In the genomic region with DNA sequence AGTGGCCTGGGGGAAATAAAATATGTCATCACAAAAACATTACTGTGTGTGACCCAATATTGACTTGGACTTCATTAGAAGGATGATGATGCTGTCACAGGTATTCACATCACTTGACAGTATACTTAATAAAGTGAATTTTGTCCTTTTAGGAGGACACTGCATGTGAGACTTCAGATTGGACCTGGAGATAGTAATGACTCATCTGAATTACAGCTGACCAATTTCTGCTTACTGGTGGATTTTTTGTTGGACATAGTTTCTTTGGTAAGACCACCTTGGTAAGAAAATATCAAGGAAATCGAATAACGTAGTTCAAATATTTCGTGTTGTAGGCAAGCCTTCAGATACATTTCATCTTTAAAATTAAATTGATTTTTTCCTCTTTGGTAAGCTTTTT, we compare ENCODE assay signal across 35 cellular contexts.
"Had no signal": no experiment of that assay in that cellular context is flagged by ENCODE, and none has a peak within 500 bp of the region (broad histone marks: within the 10 kb centered on the region; RNA-seq: fewer than 3 reads in every experiment).

No MANE protein-coding gene starts in this region.

- ATAC-seq: activated CD4-positive, CD25-positive, alpha-beta regulatory T cell treated with anti-CD3 and anti-CD28 coated beads, Interleukin-2, amount 50 U/mL, for 24 hours; activated CD8-positive, alpha-beta T cell treated with anti-CD3 and anti-CD28 coated beads for 36 hours; activated T-cell treated with anti-CD3 and anti-CD28 coated beads, Interleukin-2, amount 50 U/mL, for 4 hours; activated T-helper 17 cell treated with anti-CD3 and anti-CD28 coated beads, Interleukin-2, amount 50 U/mL, for 72 hours; foreskin keratinocyte; gastrocnemius medialis; heart left ventricle; T-helper 17 cell had no signal

- H3K27me3 Mint-ChIP-seq: activated B cell treated with CpG ODN at 0.5 μM for 24 hours; activated CD8-positive, alpha-beta T cell treated with anti-CD3 and anti-CD28 coated beads for 36 hours; activated naive CD8-positive, alpha-beta T cell treated with anti-CD3 and anti-CD28 coated beads, Interleukin-2, amount 10 ng/mL, durations not matched to agents 7 days and 5 days; activated T-helper 17 cell treated with anti-CD3 and anti-CD28 coated beads, Interleukin-2, amount 50 U/mL, for 72 hours; brain; dendritic cell treated with granulocyte-macrophage colony-stimulating factor and Interleukin-4, amounts not matched to agents 40 ng/mL and 50 ng/mL, for 4 days; T-helper 17 cell had no signal

- H3K27ac ChIP-seq: ascending aorta, breast epithelium, colonic mucosa, dorsolateral prefrontal cortex, esophagus muscularis mucosa, foreskin keratinocyte, gastrocnemius medialis, heart left ventricle, WERI-Rb-1 had no signal

- H3K4me3 Mint-ChIP-seq: activated B cell treated with CpG ODN at 0.5 μM for 24 hours; activated CD8-positive, alpha-beta T cell treated with anti-CD3 and anti-CD28 coated beads for 36 hours; activated naive CD8-positive, alpha-beta T cell treated with anti-CD3 and anti-CD28 coated beads, Interleukin-2, amount 10 ng/mL, durations not matched to agents 7 days and 5 days; activated T-cell treated with anti-CD3 and anti-CD28 coated beads, Interleukin-2, amount 50 U/mL, for 4 hours; activated T-helper 17 cell treated with anti-CD3 and anti-CD28 coated beads, Interleukin-2, amount 50 U/mL, for 72 hours; brain; dendritic cell treated with granulocyte-macrophage colony-stimulating factor and Interleukin-4, amounts not matched to agents 40 ng/mL and 50 ng/mL, for 4 days; T-helper 17 cell; T-helper 2 cell treated with Interferon-gamma antibody and Interleukin-4, amounts not matched to agents 5 μg/mL and 100 μg/mL, for 36 hours had no signal

- H3K4me3 ChIP-seq: ascending aorta, breast epithelium, cardiac muscle cell, colonic mucosa, dorsolateral prefrontal cortex, esophagus muscularis mucosa, gastrocnemius medialis, heart left ventricle had no signal

- H3K4me1 ChIP-seq: ascending aorta, breast epithelium, colonic mucosa, esophagus muscularis mucosa, gastrocnemius medialis, heart left ventricle had no signal

- H3K9me3 Mint-ChIP-seq: activated B cell treated with CpG ODN at 0.5 μM for 24 hours; activated CD8-positive, alpha-beta T cell treated with anti-CD3 and anti-CD28 coated beads for 36 hours; activated naive CD8-positive, alpha-beta T cell treated with anti-CD3 and anti-CD28 coated beads, Interleukin-2, amount 10 ng/mL, durations not matched to agents 7 days and 5 days; activated T-cell treated with anti-CD3 and anti-CD28 coated beads, Interleukin-2, amount 50 U/mL, for 4 hours; activated T-helper 17 cell treated with anti-CD3 and anti-CD28 coated beads, Interleukin-2, amount 50 U/mL, for 72 hours; brain; dendritic cell treated with granulocyte-macrophage colony-stimulating factor and Interleukin-4, amounts not matched to agents 40 ng/mL and 50 ng/mL, for 4 days; T-helper 2 cell treated with Interferon-gamma antibody and Interleukin-4, amounts not matched to agents 5 μg/mL and 100 μg/mL, for 36 hours had no signal

- DNase-seq: activated B cell treated with CpG ODN at 0.5 μM for 24 hours; activated CD4-positive, alpha-beta T cell treated with anti-CD3 and anti-CD28 coated beads for 48 hours; activated CD4-positive, alpha-beta T cell treated with anti-CD3 and anti-CD28 coated beads, Interleukin-2, amount 50 U/mL, for 1 hour; activated CD4-positive, alpha-beta T cell treated with anti-CD3 and anti-CD28 coated beads, Interleukin-2, amount 50 U/mL, for 48 hours; activated CD8-positive, alpha-beta memory T cell treated with anti-CD3 and anti-CD28 coated beads for 24 hours; activated CD8-positive, alpha-beta T cell treated with anti-CD3 and anti-CD28 coated beads for 36 hours; activated effector memory CD4-positive, alpha-beta T cell treated with Interleukin-2 at 50 U/mL for 16 hours; activated gamma-delta T cell treated with Interleukin-2 at 50 U/mL for 16 hours; activated naive CD4-positive, alpha-beta T cell treated with anti-CD3 and anti-CD28 coated beads, Interleukin-2, amount 50 U/mL, for 16 hours; activated naive CD4-positive, alpha-beta T cell treated with Interleukin-2 at 50 U/mL for 16 hours; activated naive CD8-positive, alpha-beta T cell treated with anti-CD3 and anti-CD28 coated beads, Interleukin-2, amount 10 ng/mL, durations not matched to agents 7 days and 5 days; activated T-cell treated with anti-CD3 and anti-CD28 coated beads, Interleukin-2, amount 50 U/mL, for 4 hours; central memory CD4-positive, alpha-beta T cell; cerebellar nuclear complex; colonic mucosa; dorsolateral prefrontal cortex; effector memory CD4-positive, alpha-beta T cell; erythroblast; foreskin keratinocyte; gastrocnemius medialis; glutamatergic neuron; heart left ventricle; T-helper 1 cell; T-helper 17 cell; T1000; WERI-Rb-1 had no signal

- H3K27me3 ChIP-seq: ascending aorta, breast epithelium, cardiac muscle cell, colonic mucosa, dorsolateral prefrontal cortex, esophagus muscularis mucosa, foreskin keratinocyte, gastrocnemius medialis, heart left ventricle had no signal

- H3K4me1 Mint-ChIP-seq: activated B cell treated with CpG ODN at 0.5 μM for 24 hours; activated naive CD8-positive, alpha-beta T cell treated with anti-CD3 and anti-CD28 coated beads, Interleukin-2, amount 10 ng/mL, durations not matched to agents 7 days and 5 days; activated T-helper 17 cell treated with anti-CD3 and anti-CD28 coated beads, Interleukin-2, amount 50 U/mL, for 72 hours; brain had no signal

- H3K27ac Mint-ChIP-seq: activated B cell treated with CpG ODN at 0.5 μM for 24 hours; activated CD8-positive, alpha-beta T cell treated with anti-CD3 and anti-CD28 coated beads for 36 hours; activated naive CD8-positive, alpha-beta T cell treated with anti-CD3 and anti-CD28 coated beads, Interleukin-2, amount 10 ng/mL, durations not matched to agents 7 days and 5 days; brain; dendritic cell treated with granulocyte-macrophage colony-stimulating factor and Interleukin-4, amounts not matched to agents 40 ng/mL and 50 ng/mL, for 4 days; T-helper 17 cell; T-helper 2 cell treated with Interferon-gamma antibody and Interleukin-4, amounts not matched to agents 5 μg/mL and 100 μg/mL, for 36 hours had no signal

- H3K9me3 ChIP-seq: ascending aorta, breast epithelium, colonic mucosa, esophagus muscularis mucosa, gastrocnemius medialis, heart left ventricle had no signal
